8 cellular contexts compared by ENCODE assay signal in genomic region chr6:137811121-137811911, GRCh38. TPM values are rescaled to one million over a fixed set of nuclear protein-coding genes. Genes with fewer than 3 reads are reported as not detected.
A peak's percentile ranks its signal among the peaks of the same experiment; 100 is the strongest.
DNase-seq lines count a peak whose midpoint lies in the region; ATAC-seq and TF ChIP-seq lines count a peak whose summit lies in the region.

No MANE protein-coding gene starts in this region.

- no peaks in the 10 kb centered on the region for H3K79me2 ChIP-seq in PC-3 (ENCODE audit: low read length)

- H3K27ac Mint-ChIP-seq in activated T-cell treated with anti-CD3 and anti-CD28 coated beads, Interleukin-2, amount 50 U/mL, for 72 hours: peak overlapping the region; percentile 94

- H3K27me3 ChIP-seq in PC-3 (ENCODE audit: low read length): no peaks in the 10 kb centered on the region

- H3K4me1 ChIP-seq in PC-3 (ENCODE audit: insufficient read depth, low read length): peaks cover 34% of the 10 kb centered on the region

- H2AFZ ChIP-seq in PC-3 (ENCODE audit: low read length): peak overlapping the region; percentile 62

- H3K9me3 Mint-ChIP-seq in activated T-cell treated with anti-CD3 and anti-CD28 coated beads, Interleukin-2, amount 50 U/mL, for 72 hours: peaks cover 0 to 3% of the 10 kb centered on the region in 2 donors

- H3K4me3 ChIP-seq in PC-3 (ENCODE audit: low read length): peak overlapping the region; percentile 29; the same call in 1 of the 2 replicates
- H3K4me3 ChIP-seq in fibroblast of villous mesenchyme (ENCODE audit: low read depth, low read length): no peak overlapping the region

- H3K36me3 ChIP-seq in PC-3 (ENCODE audit: low read depth, low read length): no peaks in the 10 kb centered on the region

- DNase-seq in A172 (ENCODE audit: low spot score): peak; percentile 84
- peak; percentile 80 for DNase-seq in PC-3
- DNase-seq in activated T-cell treated with anti-CD3 and anti-CD28 coated beads, Interleukin-2, amount 50 U/mL, for 72 hours: peak; percentile 81 to 91
- DNase-seq in fibroblast of villous mesenchyme (ENCODE audit: low read depth): peak; percentile 91
- DNase-seq in renal cortical epithelial cell (ENCODE audit: low read depth): peak; percentile 96
- no peak for DNase-seq in NCI-H2029 treated with DMSO at 0.1 percent for 48 hours (lab: John Stamatoyannopoulos, UW)

- H3K9me2 ChIP-seq in PC-3 (replicated peaks; ENCODE audit: low read length): no peaks in the 10 kb centered on the region

- ATAC-seq in GM18861 (IDR thresholded peaks at IDR 0.05; ENCODE audit: unreplicated experiment) (peak; percentile 95), HG03045 (IDR thresholded peaks at IDR 0.05; ENCODE audit: unreplicated experiment) (peak; percentile 97), PC-3 (peak; percentile 90)
- ATAC-seq in activated T-cell treated with anti-CD3 and anti-CD28 coated beads, Interleukin-2, amount 50 U/mL, for 72 hours (replicated peaks in 1 of 2): peak; percentile 95 to 97

- POLR2A ChIA-PET in PC-3 (lab: Charles Lee; ENCODE audit: unreplicated experiment): no interaction called here

- no TSS peak for BruUV-seq in PC-3 (replicated peaks; lab: Mats Ljungman, UMichigan)

- H3K36me3 Mint-ChIP-seq in activated T-cell treated with anti-CD3 and anti-CD28 coated beads, Interleukin-2, amount 50 U/mL, for 72 hours (ENCODE audit: insufficient read depth in 2 of 2): peaks cover 2 to 7% of the 10 kb centered on the region in 2 donors

- TF ChIP-seq CTCF in PC-3 (conservative IDR thresholded peaks at IDR 0.05; ENCODE audit: low read depth, low read length) (no peak), fibroblast of villous mesenchyme (IDR thresholded peaks at IDR 0.05; ENCODE audit: insufficient read depth, low read depth, low read length) (no peak)

- peak overlapping the region; percentile 26 for H3K9ac ChIP-seq in PC-3 (ENCODE audit: low read length)

- peak overlapping the region; percentile 51 for H3K4me2 ChIP-seq in PC-3 (ENCODE audit: low read length)

- H3K27ac ChIP-seq in PC-3 (ENCODE audit: low read length): peak overlapping the region; percentile 55

- H4K20me1 ChIP-seq in PC-3 (ENCODE audit: low read length): no peaks in the 10 kb centered on the region

- H3K4me1 Mint-ChIP-seq in activated T-cell treated with anti-CD3 and anti-CD28 coated beads, Interleukin-2, amount 50 U/mL, for 72 hours (ENCODE audit: low read depth): peaks cover 83% of the 10 kb centered on the region

- H3K27me3 Mint-ChIP-seq in activated T-cell treated with anti-CD3 and anti-CD28 coated beads, Interleukin-2, amount 50 U/mL, for 72 hours (ENCODE audit: low read depth): no peaks in the 10 kb centered on the region

- CTCF ChIA-PET in PC-3 (lab: Charles Lee): no interaction called here

- intact Hi-C loops in PC-3 (cut with micrococcal nuclease): no loop called here

- H3K9me3 ChIP-seq in PC-3 (ENCODE audit: low read length): no peaks in the 10 kb centered on the region

- H3F3A ChIP-seq in PC-3 (ENCODE audit: low read length, unreplicated experiment): no peaks in the 10 kb centered on the region

- H3K4me3 Mint-ChIP-seq in activated T-cell treated with anti-CD3 and anti-CD28 coated beads, Interleukin-2, amount 50 U/mL, for 72 hours: peak overlapping the region; percentile 73 to 82

RNA-seq across cellular contexts. Expression of gene TNFAIP3, which starts 55.7 kb away (rescaled TPM):
- 1.2 and 1.6 TPM in 2 replicates for total RNA-seq in A172 (2014; rRNA removed; shearing (Covaris generic))
- 21.9 TPM in 2 replicates for total RNA-seq in PC-3 (2014; rRNA removed)
- total RNA-seq in activated T-cell treated with anti-CD3 and anti-CD28 coated beads, Interleukin-2, amount 50 U/mL, for 72 hours: 100 to 1,000 TPM; 350 to 510 TPM
- total RNA-seq in fibroblast of villous mesenchyme: 3.5 and 3.9 TPM in 2 replicates
- total RNA-seq in renal cortical epithelial cell: 35.2 and 53.7 TPM in 2 replicates
